In genomic region chr3:194696702-194697101, GRCh38 we compare ENCODE assay signal across 30 cellular contexts.
"Had no signal": no experiment of that assay in that cellular context is flagged by ENCODE, and none has a peak within 500 bp of the region (broad histone marks: within the 10 kb centered on the region; RNA-seq: fewer than 3 reads in every experiment).

No MANE protein-coding gene starts in this region.

- H3K27me3 Mint-ChIP-seq: activated CD8-positive, alpha-beta T cell treated with anti-CD3 and anti-CD28 coated beads for 36 hours had no signal

- H3K9me3 Mint-ChIP-seq: activated T-helper 17 cell treated with anti-CD3 and anti-CD28 coated beads, Interleukin-2, amount 50 U/mL, for 72 hours; T-helper 2 cell treated with Interferon-gamma antibody and Interleukin-4, amounts not matched to agents 5 μg/mL and 100 μg/mL, for 36 hours had no signal

- ATAC-seq: activated CD8-positive, alpha-beta T cell treated with anti-CD3 and anti-CD28 coated beads for 36 hours; activated T-cell treated with anti-CD3 and anti-CD28 coated beads, Interleukin-2, amount 50 U/mL, for 4 hours; activated T-helper 17 cell treated with anti-CD3 and anti-CD28 coated beads, Interleukin-2, amount 50 U/mL, for 72 hours; gastroesophageal sphincter; heart right ventricle; T-helper 17 cell had no signal

- H3K4me1 Mint-ChIP-seq: activated T-helper 17 cell treated with anti-CD3 and anti-CD28 coated beads, Interleukin-2, amount 50 U/mL, for 72 hours had no signal

- H3K27ac Mint-ChIP-seq: activated CD8-positive, alpha-beta T cell treated with anti-CD3 and anti-CD28 coated beads for 36 hours; activated naive CD8-positive, alpha-beta T cell; activated T-helper 17 cell treated with anti-CD3 and anti-CD28 coated beads, Interleukin-2, amount 50 U/mL, for 72 hours; T-helper 17 cell; T-helper 2 cell treated with Interferon-gamma antibody and Interleukin-4, amounts not matched to agents 5 μg/mL and 100 μg/mL, for 36 hours had no signal

- H3K4me3 Mint-ChIP-seq: activated CD8-positive, alpha-beta T cell treated with anti-CD3 and anti-CD28 coated beads for 36 hours; activated T-cell treated with anti-CD3 and anti-CD28 coated beads, Interleukin-2, amount 50 U/mL, for 4 hours; activated T-helper 17 cell treated with anti-CD3 and anti-CD28 coated beads, Interleukin-2, amount 50 U/mL, for 72 hours; T-helper 17 cell; T-helper 2 cell treated with Interferon-gamma antibody and Interleukin-4, amounts not matched to agents 5 μg/mL and 100 μg/mL, for 36 hours had no signal

- H3K36me3 Mint-ChIP-seq: activated naive CD8-positive, alpha-beta T cell had no signal

- DNase-seq: activated CD4-positive, alpha-beta T cell treated with anti-CD3 and anti-CD28 coated beads for 48 hours; activated CD4-positive, alpha-beta T cell treated with anti-CD3 and anti-CD28 coated beads, Interleukin-2, amount 50 U/mL, for 1 hour; activated CD4-positive, alpha-beta T cell treated with anti-CD3 and anti-CD28 coated beads, Interleukin-2, amount 50 U/mL, for 48 hours; activated CD4-positive, CD25-positive, alpha-beta regulatory T cell; activated CD4-positive, CD25-positive, alpha-beta regulatory T cell treated with anti-CD3 and anti-CD28 coated beads, Interleukin-2, amount 50 U/mL, for 72 hours; activated CD8-positive, alpha-beta memory T cell treated with anti-CD3 and anti-CD28 coated beads for 24 hours; activated CD8-positive, alpha-beta T cell treated with anti-CD3 and anti-CD28 coated beads for 36 hours; activated effector memory CD4-positive, alpha-beta T cell treated with Interleukin-2 at 50 U/mL for 16 hours; activated gamma-delta T cell treated with Interleukin-2 at 50 U/mL for 16 hours; activated naive CD4-positive, alpha-beta T cell treated with anti-CD3 and anti-CD28 coated beads, Interleukin-2, amount 50 U/mL, for 16 hours; activated naive CD4-positive, alpha-beta T cell treated with Interleukin-2 at 50 U/mL for 16 hours; activated T-cell treated with anti-CD3 and anti-CD28 coated beads, Interleukin-2, amount 50 U/mL, for 4 hours; amniotic stem cell; anterior cingulate cortex; brain microvascular endothelial cell; caudate nucleus; cerebellar nuclear complex; colonic mucosa; effector CD8-positive, alpha-beta T cell; esophagus squamous epithelium; foreskin melanocyte; heart right ventricle; T-helper 1 cell; T-helper 17 cell; T1000; WERI-Rb-1 had no signal
